1 cellular context compared by ENCODE assay signal in the genomic region with DNA sequence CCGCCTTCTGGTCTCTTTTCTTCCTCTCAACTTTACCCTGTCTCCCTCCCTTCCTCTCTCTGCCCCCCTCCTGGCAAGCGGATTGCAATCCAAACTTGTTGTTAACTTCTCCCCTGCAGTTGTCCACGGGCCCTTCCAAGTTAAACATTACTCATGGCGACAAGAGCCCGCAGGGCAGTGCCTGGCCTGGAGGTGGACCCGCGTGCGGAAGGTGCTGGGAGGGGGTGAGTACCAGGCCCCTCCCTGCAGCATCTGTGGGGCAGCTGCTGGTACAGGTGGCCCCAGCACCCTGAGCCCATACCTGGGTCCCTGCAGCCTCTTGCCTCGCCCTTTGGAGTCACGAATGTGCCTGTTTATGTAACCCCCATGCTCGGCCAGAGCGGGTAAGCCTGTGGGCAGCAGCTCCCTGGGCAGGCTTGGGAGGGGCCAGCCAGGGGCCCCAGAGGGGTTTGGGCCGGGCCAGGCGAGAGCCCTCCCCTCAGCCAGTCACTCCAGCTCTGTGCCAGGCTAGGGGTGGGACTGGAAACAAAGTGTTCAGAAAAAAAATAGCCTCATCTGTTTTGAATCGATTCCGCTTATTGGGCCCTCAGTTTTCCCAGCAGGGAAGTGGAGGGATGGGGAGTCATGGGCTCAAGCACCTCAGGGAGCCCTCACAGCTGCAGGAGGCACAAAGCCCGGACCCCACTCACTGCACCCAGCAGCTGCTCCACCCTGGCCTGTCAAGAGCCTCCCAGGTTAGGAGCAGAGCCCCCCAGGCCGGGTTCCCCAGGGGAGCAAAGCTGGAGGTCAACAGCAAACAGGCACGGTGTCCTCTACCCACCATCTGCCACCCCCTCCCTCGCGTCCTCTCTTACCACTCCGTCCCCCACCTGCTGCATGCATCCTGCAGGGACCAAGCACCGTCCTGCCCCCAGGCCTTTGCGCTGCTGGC.
TF ChIP-seq lines count a peak whose summit lies in the region.

No MANE protein-coding gene starts in this region.

TF ChIP-seq in HepG2, 621 proteins besides CTCF, POLR2A, EP300 and RAD21 (continued from another document and continues in another):
- TF ChIP-seq, protein P1, sequence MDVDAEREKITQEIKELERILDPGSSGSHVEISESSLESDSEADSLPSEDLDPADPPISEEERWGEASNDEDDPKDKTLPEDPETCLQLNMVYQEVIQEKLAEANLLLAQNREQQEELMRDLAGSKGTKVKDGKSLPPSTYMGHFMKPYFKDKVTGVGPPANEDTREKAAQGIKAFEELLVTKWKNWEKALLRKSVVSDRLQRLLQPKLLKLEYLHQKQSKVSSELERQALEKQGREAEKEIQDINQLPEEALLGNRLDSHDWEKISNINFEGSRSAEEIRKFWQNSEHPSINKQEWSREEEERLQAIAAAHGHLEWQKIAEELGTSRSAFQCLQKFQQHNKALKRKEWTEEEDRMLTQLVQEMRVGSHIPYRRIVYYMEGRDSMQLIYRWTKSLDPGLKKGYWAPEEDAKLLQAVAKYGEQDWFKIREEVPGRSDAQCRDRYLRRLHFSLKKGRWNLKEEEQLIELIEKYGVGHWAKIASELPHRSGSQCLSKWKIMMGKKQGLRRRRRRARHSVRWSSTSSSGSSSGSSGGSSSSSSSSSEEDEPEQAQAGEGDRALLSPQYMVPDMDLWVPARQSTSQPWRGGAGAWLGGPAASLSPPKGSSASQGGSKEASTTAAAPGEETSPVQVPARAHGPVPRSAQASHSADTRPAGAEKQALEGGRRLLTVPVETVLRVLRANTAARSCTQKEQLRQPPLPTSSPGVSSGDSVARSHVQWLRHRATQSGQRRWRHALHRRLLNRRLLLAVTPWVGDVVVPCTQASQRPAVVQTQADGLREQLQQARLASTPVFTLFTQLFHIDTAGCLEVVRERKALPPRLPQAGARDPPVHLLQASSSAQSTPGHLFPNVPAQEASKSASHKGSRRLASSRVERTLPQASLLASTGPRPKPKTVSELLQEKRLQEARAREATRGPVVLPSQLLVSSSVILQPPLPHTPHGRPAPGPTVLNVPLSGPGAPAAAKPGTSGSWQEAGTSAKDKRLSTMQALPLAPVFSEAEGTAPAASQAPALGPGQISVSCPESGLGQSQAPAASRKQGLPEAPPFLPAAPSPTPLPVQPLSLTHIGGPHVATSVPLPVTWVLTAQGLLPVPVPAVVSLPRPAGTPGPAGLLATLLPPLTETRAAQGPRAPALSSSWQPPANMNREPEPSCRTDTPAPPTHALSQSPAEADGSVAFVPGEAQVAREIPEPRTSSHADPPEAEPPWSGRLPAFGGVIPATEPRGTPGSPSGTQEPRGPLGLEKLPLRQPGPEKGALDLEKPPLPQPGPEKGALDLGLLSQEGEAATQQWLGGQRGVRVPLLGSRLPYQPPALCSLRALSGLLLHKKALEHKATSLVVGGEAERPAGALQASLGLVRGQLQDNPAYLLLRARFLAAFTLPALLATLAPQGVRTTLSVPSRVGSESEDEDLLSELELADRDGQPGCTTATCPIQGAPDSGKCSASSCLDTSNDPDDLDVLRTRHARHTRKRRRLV (CRISPR knock-in tag; IDR thresholded peaks at IDR 0.05) = peak; percentile 79
- TF ChIP-seq ZNF773 (CRISPR knock-in tag; IDR thresholded peaks at IDR 0.05; ENCODE audit: borderline replicate concordance) (no peak), ZNF234 (CRISPR knock-in tag; conservative IDR thresholded peaks at IDR 0.05) (no peak), ATAD3A (CRISPR knock-in tag; IDR thresholded peaks at IDR 0.05) (no peak), NCOA2 (CRISPR knock-in tag; IDR thresholded peaks at IDR 0.05) (no peak; the same call in 1 of the 2 replicates), KDM4B (CRISPR knock-in tag; IDR thresholded peaks at IDR 0.05) (no peak), TRIM24 (CRISPR knock-in tag; IDR thresholded peaks at IDR 0.05) (no peak), POLR2AphosphoS5 (IDR thresholded peaks at IDR 0.05; ENCODE audit: low read depth, low read length) (no peak), KAT2B (IDR thresholded peaks at IDR 0.05; ENCODE audit: borderline replicate concordance, low read depth, low read length) (no peak), SOX5 (CRISPR knock-in tag; IDR thresholded peaks at IDR 0.05; ENCODE audit: borderline replicate concordance) (peak; percentile 10; the same call in 1 of the 2 replicates), ZNF883 (CRISPR knock-in tag; IDR thresholded peaks at IDR 0.05; ENCODE audit: not compliant biosample characterization) (no peak), ZNF367 (CRISPR knock-in tag; IDR thresholded peaks at IDR 0.05; ENCODE audit: borderline replicate concordance) (no peak), ZNF841 (CRISPR knock-in tag; IDR thresholded peaks at IDR 0.05; ENCODE audit: borderline replicate concordance) (no peak), ISX (CRISPR knock-in tag; conservative IDR thresholded peaks at IDR 0.05) (no peak), ZNF10 (CRISPR knock-in tag; IDR thresholded peaks at IDR 0.05; ENCODE audit: borderline replicate concordance, low read depth) (no peak), PAX8 (CRISPR knock-in tag; IDR thresholded peaks at IDR 0.05; ENCODE audit: borderline replicate concordance) (no peak), NFRKB (IDR thresholded peaks at IDR 0.05) (no peak), ARNT (IDR thresholded peaks at IDR 0.05) (no peak), ZSCAN9 (CRISPR knock-in tag; IDR thresholded peaks at IDR 0.05; ENCODE audit: borderline replicate concordance) (peak; percentile 72; the same call in 1 of the 2 replicates), CC2D1A (CRISPR knock-in tag; IDR thresholded peaks at IDR 0.05) (no peak), ZBTB21 (CRISPR knock-in tag; IDR thresholded peaks at IDR 0.05) (no peak), RFXAP (CRISPR knock-in tag; IDR thresholded peaks at IDR 0.05; ENCODE audit: borderline replicate concordance) (no peak), ZNF296 (CRISPR knock-in tag; conservative IDR thresholded peaks at IDR 0.05) (no peak), PCBP2 (optimal IDR thresholded peaks at IDR 0.05; ENCODE audit: low read depth, low read length, poor library complexity, severe bottlenecking) (no peak), ZNF550 (CRISPR knock-in tag; IDR thresholded peaks at IDR 0.05; ENCODE audit: borderline replicate concordance) (no peak), SPEN (CRISPR knock-in tag; IDR thresholded peaks at IDR 0.05; ENCODE audit: low read depth) (peak; percentile 3; the same call in 1 of the 2 replicates), CCAR2 (optimal IDR thresholded peaks at IDR 0.05; ENCODE audit: low read depth, low read length) (no peak), SNAPC2 (CRISPR knock-in tag; IDR thresholded peaks at IDR 0.05) (no peak), ZFP36L1 (CRISPR knock-in tag; IDR thresholded peaks at IDR 0.05) (no peak; the same call in 1 of the 2 replicates), ZEB1 (IDR thresholded peaks at IDR 0.05; ENCODE audit: insufficient replicate concordance, low read depth) (peak; percentile 73), MED1 (CRISPR knock-in tag; IDR thresholded peaks at IDR 0.05) (peak; percentile 29; the same call in 1 of the 2 replicates), HDAC6 (IDR thresholded peaks at IDR 0.05; ENCODE audit: low read depth, low read length) (no peak), IKZF4 (CRISPR knock-in tag; IDR thresholded peaks at IDR 0.05; ENCODE audit: borderline replicate concordance, low read depth, not compliant biosample characterization) (no peak), FOSL2 (CRISPR knock-in tag; IDR thresholded peaks at IDR 0.05) (no peak), HNRNPUL1 (IDR thresholded peaks at IDR 0.05; ENCODE audit: low read depth, low read length) (no peak), MBNL3 (CRISPR knock-in tag; conservative IDR thresholded peaks at IDR 0.05) (no peak), ZNF777 (CRISPR knock-in tag; IDR thresholded peaks at IDR 0.05) (no peak), CEBPB (IDR thresholded peaks at IDR 0.05; ENCODE audit: borderline replicate concordance, low read depth, low read length) (no peak), ZNF552 (CRISPR knock-in tag; IDR thresholded peaks at IDR 0.05; ENCODE audit: borderline replicate concordance) (no peak), ZNF510 (CRISPR knock-in tag; IDR thresholded peaks at IDR 0.05; ENCODE audit: low read depth) (no peak), GABPB1 (CRISPR knock-in tag; IDR thresholded peaks at IDR 0.05) (no peak; the same call in 1 of the 2 replicates), PPARG (CRISPR knock-in tag; conservative IDR thresholded peaks at IDR 0.05) (peak; percentile 65; the same call in 1 of the 2 replicates), SYNCRIP (IDR thresholded peaks at IDR 0.05; ENCODE audit: insufficient read depth, low read depth, low read length) (no peak), ZKSCAN8 (CRISPR knock-in tag; IDR thresholded peaks at IDR 0.05; ENCODE audit: borderline replicate concordance) (0 out of 2 replicates have a peak, but pooled peaks have one; percentile 35)
- TF ChIP-seq, protein P2, sequence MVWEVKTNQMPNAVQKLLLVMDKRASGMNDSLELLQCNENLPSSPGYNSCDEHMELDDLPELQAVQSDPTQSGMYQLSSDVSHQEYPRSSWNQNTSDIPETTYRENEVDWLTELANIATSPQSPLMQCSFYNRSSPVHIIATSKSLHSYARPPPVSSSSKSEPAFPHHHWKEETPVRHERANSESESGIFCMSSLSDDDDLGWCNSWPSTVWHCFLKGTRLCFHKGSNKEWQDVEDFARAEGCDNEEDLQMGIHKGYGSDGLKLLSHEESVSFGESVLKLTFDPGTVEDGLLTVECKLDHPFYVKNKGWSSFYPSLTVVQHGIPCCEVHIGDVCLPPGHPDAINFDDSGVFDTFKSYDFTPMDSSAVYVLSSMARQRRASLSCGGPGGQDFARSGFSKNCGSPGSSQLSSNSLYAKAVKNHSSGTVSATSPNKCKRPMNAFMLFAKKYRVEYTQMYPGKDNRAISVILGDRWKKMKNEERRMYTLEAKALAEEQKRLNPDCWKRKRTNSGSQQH (CRISPR knock-in tag; IDR thresholded peaks at IDR 0.05; ENCODE audit: low read depth) = no peak
- TF ChIP-seq, protein P3, sequence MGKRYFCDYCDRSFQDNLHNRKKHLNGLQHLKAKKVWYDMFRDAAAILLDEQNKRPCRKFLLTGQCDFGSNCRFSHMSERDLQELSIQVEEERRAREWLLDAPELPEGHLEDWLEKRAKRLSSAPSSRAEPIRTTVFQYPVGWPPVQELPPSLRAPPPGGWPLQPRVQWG (CRISPR knock-in tag; IDR thresholded peaks at IDR 0.05; ENCODE audit: borderline replicate concordance, low read depth) = no peak
- TF ChIP-seq, protein P4, sequence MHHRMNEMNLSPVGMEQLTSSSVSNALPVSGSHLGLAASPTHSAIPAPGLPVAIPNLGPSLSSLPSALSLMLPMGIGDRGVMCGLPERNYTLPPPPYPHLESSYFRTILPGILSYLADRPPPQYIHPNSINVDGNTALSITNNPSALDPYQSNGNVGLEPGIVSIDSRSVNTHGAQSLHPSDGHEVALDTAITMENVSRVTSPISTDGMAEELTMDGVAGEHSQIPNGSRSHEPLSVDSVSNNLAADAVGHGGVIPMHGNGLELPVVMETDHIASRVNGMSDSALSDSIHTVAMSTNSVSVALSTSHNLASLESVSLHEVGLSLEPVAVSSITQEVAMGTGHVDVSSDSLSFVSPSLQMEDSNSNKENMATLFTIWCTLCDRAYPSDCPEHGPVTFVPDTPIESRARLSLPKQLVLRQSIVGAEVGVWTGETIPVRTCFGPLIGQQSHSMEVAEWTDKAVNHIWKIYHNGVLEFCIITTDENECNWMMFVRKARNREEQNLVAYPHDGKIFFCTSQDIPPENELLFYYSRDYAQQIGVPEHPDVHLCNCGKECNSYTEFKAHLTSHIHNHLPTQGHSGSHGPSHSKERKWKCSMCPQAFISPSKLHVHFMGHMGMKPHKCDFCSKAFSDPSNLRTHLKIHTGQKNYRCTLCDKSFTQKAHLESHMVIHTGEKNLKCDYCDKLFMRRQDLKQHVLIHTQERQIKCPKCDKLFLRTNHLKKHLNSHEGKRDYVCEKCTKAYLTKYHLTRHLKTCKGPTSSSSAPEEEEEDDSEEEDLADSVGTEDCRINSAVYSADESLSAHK (CRISPR knock-in tag; IDR thresholded peaks at IDR 0.05; ENCODE audit: borderline replicate concordance) = no peak
- TF ChIP-seq, protein P5, sequence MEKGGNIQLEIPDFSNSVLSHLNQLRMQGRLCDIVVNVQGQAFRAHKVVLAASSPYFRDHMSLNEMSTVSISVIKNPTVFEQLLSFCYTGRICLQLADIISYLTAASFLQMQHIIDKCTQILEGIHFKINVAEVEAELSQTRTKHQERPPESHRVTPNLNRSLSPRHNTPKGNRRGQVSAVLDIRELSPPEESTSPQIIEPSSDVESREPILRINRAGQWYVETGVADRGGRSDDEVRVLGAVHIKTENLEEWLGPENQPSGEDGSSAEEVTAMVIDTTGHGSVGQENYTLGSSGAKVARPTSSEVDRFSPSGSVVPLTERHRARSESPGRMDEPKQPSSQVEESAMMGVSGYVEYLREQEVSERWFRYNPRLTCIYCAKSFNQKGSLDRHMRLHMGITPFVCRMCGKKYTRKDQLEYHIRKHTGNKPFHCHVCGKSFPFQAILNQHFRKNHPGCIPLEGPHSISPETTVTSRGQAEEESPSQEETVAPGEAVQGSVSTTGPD (CRISPR knock-in tag; IDR thresholded peaks at IDR 0.05) = no peak; the same call in 1 of the 2 replicates
- TF ChIP-seq, protein P6, sequence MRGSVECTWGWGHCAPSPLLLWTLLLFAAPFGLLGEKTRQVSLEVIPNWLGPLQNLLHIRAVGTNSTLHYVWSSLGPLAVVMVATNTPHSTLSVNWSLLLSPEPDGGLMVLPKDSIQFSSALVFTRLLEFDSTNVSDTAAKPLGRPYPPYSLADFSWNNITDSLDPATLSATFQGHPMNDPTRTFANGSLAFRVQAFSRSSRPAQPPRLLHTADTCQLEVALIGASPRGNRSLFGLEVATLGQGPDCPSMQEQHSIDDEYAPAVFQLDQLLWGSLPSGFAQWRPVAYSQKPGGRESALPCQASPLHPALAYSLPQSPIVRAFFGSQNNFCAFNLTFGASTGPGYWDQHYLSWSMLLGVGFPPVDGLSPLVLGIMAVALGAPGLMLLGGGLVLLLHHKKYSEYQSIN (CRISPR knock-in tag; IDR thresholded peaks at IDR 0.05; ENCODE audit: borderline replicate concordance) = no peak
- TF ChIP-seq, protein P7, sequence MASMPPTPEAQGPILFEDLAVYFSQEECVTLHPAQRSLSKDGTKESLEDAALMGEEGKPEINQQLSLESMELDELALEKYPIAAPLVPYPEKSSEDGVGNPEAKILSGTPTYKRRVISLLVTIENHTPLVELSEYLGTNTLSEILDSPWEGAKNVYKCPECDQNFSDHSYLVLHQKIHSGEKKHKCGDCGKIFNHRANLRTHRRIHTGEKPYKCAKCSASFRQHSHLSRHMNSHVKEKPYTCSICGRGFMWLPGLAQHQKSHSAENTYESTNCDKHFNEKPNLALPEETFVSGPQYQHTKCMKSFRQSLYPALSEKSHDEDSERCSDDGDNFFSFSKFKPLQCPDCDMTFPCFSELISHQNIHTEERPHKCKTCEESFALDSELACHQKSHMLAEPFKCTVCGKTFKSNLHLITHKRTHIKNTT (CRISPR knock-in tag; IDR thresholded peaks at IDR 0.05) = no peak
- TF ChIP-seq, protein P8, sequence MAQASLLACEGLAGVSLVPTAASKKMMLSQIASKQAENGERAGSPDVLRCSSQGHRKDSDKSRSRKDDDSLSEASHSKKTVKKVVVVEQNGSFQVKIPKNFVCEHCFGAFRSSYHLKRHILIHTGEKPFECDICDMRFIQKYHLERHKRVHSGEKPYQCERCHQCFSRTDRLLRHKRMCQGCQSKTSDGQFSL (CRISPR knock-in tag; IDR thresholded peaks at IDR 0.05) = peak; percentile 1; the same call in 1 of the 2 replicates
